Comparison of ENCODE assay signal across 8 cellular contexts in the genomic region with DNA sequence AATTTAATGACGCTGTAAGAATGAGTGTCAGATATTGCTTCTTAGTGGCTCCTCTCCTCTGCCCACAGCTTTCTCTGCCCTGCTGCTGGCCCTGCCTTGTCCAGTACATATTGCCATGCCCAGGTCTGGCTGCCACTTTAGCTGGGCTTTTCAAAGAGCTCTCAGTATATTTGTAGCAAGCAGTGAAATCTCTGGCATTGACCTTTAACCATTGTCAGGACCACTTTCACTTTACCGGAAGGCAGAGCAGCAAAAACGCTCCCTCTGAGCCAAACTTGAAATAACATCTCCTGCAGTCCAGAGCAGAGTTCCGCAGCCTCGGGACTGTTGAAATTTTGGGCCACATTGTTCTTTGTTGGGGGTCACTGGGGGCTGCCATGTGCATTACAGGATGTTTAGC.
"Had no signal": no experiment of that assay in that cellular context is flagged by ENCODE, and none has a peak within 500 bp of the region (broad histone marks: within the 10 kb centered on the region; RNA-seq: fewer than 3 reads in every experiment).

No MANE protein-coding gene starts in this region.

- H3K4me3 ChIP-seq: GM12878 had no signal

- DNase-seq: GDM1, GF-D8 had no signal

- ATAC-seq: GM12878 had no signal

- FAIRE-seq: G401.6, GM12878, GM12891, GM12892, GM18507, GM19239 had no signal
